In genomic region chr1:4407851-4408250, GRCh38 we compare ENCODE assay signal across 19 cellular contexts.
"Had no signal": no experiment of that assay in that cellular context is flagged by ENCODE, and none has a peak within 500 bp of the region (broad histone marks: within the 10 kb centered on the region; RNA-seq: fewer than 3 reads in every experiment).

No MANE protein-coding gene starts in this region.

- DNase-seq: activated CD4-positive, alpha-beta memory T cell treated with anti-CD3 and anti-CD28 coated beads for 36 hours; activated CD4-positive, alpha-beta T cell treated with anti-CD3 and anti-CD28 coated beads for 36 hours; activated CD4-positive, alpha-beta T cell treated with anti-CD3 and anti-CD28 coated beads, Interleukin-2, amount 10 ng/mL, durations not matched to agents 24 days and 14 days; activated CD4-positive, CD25-positive, alpha-beta regulatory T cell; activated CD4-positive, CD25-positive, alpha-beta regulatory T cell treated with anti-CD3 and anti-CD28 coated beads, Interleukin-2, amount 50 U/mL, for 72 hours; activated CD8-positive, alpha-beta T cell treated with anti-CD3 and anti-CD28 coated beads, Interleukin-2, amount 10 ng/mL, durations not matched to agents 7 days and 5 days; activated effector memory CD4-positive, alpha-beta T cell treated with anti-CD3 and anti-CD28 coated beads, Interleukin-2, amount 50 U/mL, for 16 hours; activated naive CD4-positive, alpha-beta T cell treated with anti-CD3 and anti-CD28 coated beads, Interleukin-2, amount 10 ng/mL, durations not matched to agents 7 days and 5 days; activated naive CD8-positive, alpha-beta T cell treated with anti-CD3 and anti-CD28 coated beads, Interleukin-2, amount 10 ng/mL, durations not matched to agents 7 days and 5 days; activated T-cell treated with anti-CD3 and anti-CD28 coated beads, Interleukin-2, amount 50 U/mL, for 1 hour; activated T-cell treated with anti-CD3 and anti-CD28 coated beads, Interleukin-2, amount 50 U/mL, for 48 hours; central memory CD4-positive, alpha-beta T cell; cerebellar nuclear complex; colonic mucosa; effector memory CD4-positive, alpha-beta T cell; endodermal cell; foreskin fibroblast; head of caudate nucleus; T-helper 2 cell had no signal
